In the genomic region with DNA sequence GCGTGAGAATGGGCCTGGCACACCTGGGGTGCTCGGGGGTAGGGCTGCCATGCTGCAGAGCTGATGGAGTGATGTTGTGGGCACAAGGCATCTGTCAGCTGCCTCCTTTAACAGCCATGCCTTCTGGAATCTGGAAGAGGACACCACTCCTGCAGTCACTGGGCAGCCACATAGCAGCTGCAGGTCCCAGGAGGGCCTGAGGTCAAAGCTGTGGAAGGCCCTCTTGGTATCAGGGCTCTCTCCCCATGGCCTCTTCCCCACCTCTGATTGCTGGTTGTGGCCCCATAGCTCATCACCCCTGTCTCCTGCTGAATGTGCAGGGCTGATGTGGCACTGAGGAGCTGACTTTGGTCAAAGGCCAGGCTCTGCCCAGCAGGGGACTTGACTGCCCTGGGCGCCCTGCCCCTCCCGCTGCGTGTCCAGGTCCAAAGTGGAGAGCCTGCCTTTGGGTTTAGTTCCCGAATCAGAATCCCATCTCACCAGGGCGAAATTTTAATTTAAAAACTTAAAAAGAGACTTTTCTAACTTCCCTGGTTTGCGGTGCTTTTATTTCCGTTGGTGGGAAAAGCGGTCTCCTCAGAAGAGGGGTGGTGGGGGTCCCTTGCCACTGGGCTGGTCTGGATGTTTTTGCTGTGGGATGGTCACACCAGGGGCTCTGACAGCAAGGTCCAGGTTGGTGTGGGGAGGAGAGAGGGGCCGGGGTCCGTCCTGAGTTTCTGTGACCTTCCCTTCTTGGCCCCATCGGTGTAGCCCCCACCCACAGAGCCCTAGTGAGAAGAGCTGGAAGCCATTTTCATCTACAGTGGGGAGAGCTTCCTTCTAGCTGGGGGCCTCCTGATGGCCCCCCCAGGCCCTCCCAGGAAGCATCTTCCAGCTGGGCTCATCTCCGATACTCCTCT, we compare ENCODE assay signal across 8 cellular contexts. TPM values are rescaled to one million over a fixed set of nuclear protein-coding genes. Genes with fewer than 3 reads are reported as not detected.
DNase-seq lines count a peak whose midpoint lies in the region; ATAC-seq, FAIRE-seq and TF ChIP-seq lines count a peak whose summit lies in the region.

No MANE protein-coding gene starts in this region.

- TF ChIP-seq EP300 in H1 (IDR thresholded peaks at IDR 0.05; ENCODE audit: borderline replicate concordance in 1 of 2, low read depth in 2 of 2, low read length in 2 of 2): no peak

- H3K18ac ChIP-seq in IMR-90 (ENCODE audit: low read depth, low read length): no peak overlapping the region
- H3K18ac ChIP-seq in H1 (ENCODE audit: extremely low read depth, low read length): no peak overlapping the region; the same call in 1 of the 2 replicates

- H3K9ac ChIP-seq in IMR-90 (ENCODE audit: low read depth, low read length) (no peak overlapping the region), H1 (replicated peaks in 1 of 4; ENCODE audit: extremely low read depth in 1 of 4, low read depth in 3 of 4, low read length in 3 of 4) (no peak overlapping the region)

- peak overlapping the region; percentile 96 for H3K27ac Mint-ChIP-seq in activated CD4-positive, alpha-beta T cell treated with anti-CD3 and anti-CD28 coated beads, Interleukin-2, amount 10 ng/mL, durations not matched to agents 24 days and 14 days

- peaks cover 11% of the 10 kb centered on the region for H3K4me1 ChIP-seq in IMR-90 (ENCODE audit: control insufficient read depth, insufficient read depth, low read length)
- H3K4me1 ChIP-seq in H1 (replicated peaks in 1 of 4; ENCODE audit: control insufficient read depth in 3 of 4, insufficient read depth in 4 of 4, low read length in 3 of 4): peaks cover 5 to 27% (median 20%) of the 10 kb centered on the region in 4 experiments
- peaks cover 40 to 87% of the 10 kb centered on the region in 2 donors for H3K4me1 ChIP-seq in left lung

- H3K36me3 ChIP-seq in IMR-90 (ENCODE audit: control insufficient read depth, insufficient read depth, low read length) (peaks cover 8% of the 10 kb centered on the region), H1 (ENCODE audit: control insufficient read depth in 2 of 4, insufficient read depth in 4 of 4, low read length in 3 of 4) (no peaks in the 10 kb centered on the region), left lung (peaks cover 0 to 21% of the 10 kb centered on the region in 2 donors)

- H3K9me3 ChIP-seq in IMR-90 (ENCODE audit: control insufficient read depth, insufficient read depth, low read length) (no peaks in the 10 kb centered on the region), H1 (ENCODE audit: insufficient read depth in 2 of 2, low read depth in 1 of 2, low read length in 1 of 2) (no peaks in the 10 kb centered on the region), left lung (no peaks in the 10 kb centered on the region)

- H2AK9ac ChIP-seq in IMR-90 (replicated peaks; ENCODE audit: low read depth, low read length, poor library complexity): no peak overlapping the region

- H2BK20ac ChIP-seq in IMR-90 (ENCODE audit: low read depth, low read length) (no peak overlapping the region), H1 (ENCODE audit: low read length) (no peak overlapping the region)

- H3K79me1 ChIP-seq in IMR-90 (ENCODE audit: low read depth in 1 of 2, low read length in 2 of 2) (peaks cover 32 to 58% of the 10 kb centered on the region in 2 experiments), H1 (ENCODE audit: low read depth, low read length) (peaks cover 2% of the 10 kb centered on the region; the same call in 1 of the 2 replicates)

- TF ChIP-seq CTCF in IMR-90 (conservative IDR thresholded peaks at IDR 0.05; ENCODE audit: low read depth, low read length): no peak
- TF ChIP-seq CTCF in H1 (IDR thresholded peaks at IDR 0.05; ENCODE audit: control extremely low read depth in 1 of 3, insufficient read depth in 1 of 3, low read depth in 1 of 3, low read length in 3 of 3): no peak
- TF ChIP-seq CTCF in left lung (IDR thresholded peaks at IDR 0.05): no peak

- H4K8ac ChIP-seq in IMR-90 (ENCODE audit: low read depth in 2 of 2, low read length in 2 of 2): no peak overlapping the region
- H4K8ac ChIP-seq in H1 (ENCODE audit: extremely low read depth, insufficient read depth, low read length): peak overlapping the region; percentile 81

- H3K4ac ChIP-seq in IMR-90 (ENCODE audit: low read depth, low read length): no peak overlapping the region
- no peak overlapping the region for H3K4ac ChIP-seq in H1 (replicated peaks; ENCODE audit: insufficient read length, low read depth, low read length)

- H2AFZ ChIP-seq in IMR-90 (replicated peaks; ENCODE audit: low read length, poor library complexity) (no peak overlapping the region), H1 (ENCODE audit: low read length) (no peak overlapping the region)

- in situ Hi-C loops in IMR-90 (cut with MboI; ENCODE audit: low sequenced_read_pairs): no loop called here

- peaks cover 48% of the 10 kb centered on the region for H3K4me1 Mint-ChIP-seq in activated CD4-positive, alpha-beta T cell treated with anti-CD3 and anti-CD28 coated beads, Interleukin-2, amount 10 ng/mL, durations not matched to agents 24 days and 14 days

- DNase-seq in activated CD4-positive, alpha-beta T cell treated with anti-CD3 and anti-CD28 coated beads, Interleukin-2, amount 10 ng/mL, durations not matched to agents 24 days and 14 days: peak; percentile 76
- DNase-seq in activated CD4-positive, alpha-beta T cell treated with anti-CD3 and anti-CD28 coated beads for 1 hour: no peak
- DNase-seq in IMR-90 (no peak), H1 (ENCODE audit: low read depth in 1 of 2, low spot score in 2 of 2) (no peak), left lung (no peak), cerebellum (ENCODE audit: low spot score) (no peak)
- peak; percentile 51 for DNase-seq in stimulated activated naive CD8-positive, alpha-beta T cell treated with anti-CD3 and anti-CD28 coated beads, Interleukin-15, Interleukin-2, amounts not matched to agents 100 U/mL and 50 U/mL, for 24 hours

- H3K36me3 Mint-ChIP-seq in activated CD4-positive, alpha-beta T cell treated with anti-CD3 and anti-CD28 coated beads, Interleukin-2, amount 10 ng/mL, durations not matched to agents 24 days and 14 days (ENCODE audit: low read depth): peaks cover 44% of the 10 kb centered on the region

- no peak overlapping the region for H3K4me3 ChIP-seq in IMR-90 (ENCODE audit: insufficient read depth, low read depth, low read length)
- H3K4me3 ChIP-seq in H1 (ENCODE audit: extremely low read depth in 1 of 4, insufficient read depth in 2 of 4, low read depth in 3 of 4, low read length in 4 of 4): no peak overlapping the region
- H3K4me3 ChIP-seq in left lung: peak overlapping the region in 1 of 2 donors; percentile 37

- H3K27me3 Mint-ChIP-seq in activated CD4-positive, alpha-beta T cell treated with anti-CD3 and anti-CD28 coated beads, Interleukin-2, amount 10 ng/mL, durations not matched to agents 24 days and 14 days: no peaks in the 10 kb centered on the region

- no peak for FAIRE-seq in H1 (lab: Jason Lieb, UNC)

- peak overlapping the region; percentile 83 for H3K4me3 Mint-ChIP-seq in activated CD4-positive, alpha-beta T cell treated with anti-CD3 and anti-CD28 coated beads, Interleukin-2, amount 10 ng/mL, durations not matched to agents 24 days and 14 days

- dilution Hi-C loops in IMR-90 (cut with HindIII; ENCODE audit: low sequenced_read_pairs, unreplicated experiment): no loop called here

- POLR2A ChIA-PET in IMR-90 (lab: Charles Lee; ENCODE audit: unreplicated experiment) (no interaction called here), H1 (lab: Charles Lee; ENCODE audit: partially characterized antibody) (interaction anchor here (0.9 to 3.1 kb wide), 5 partner anchors 9 to 261 kb away, joined by 3 to 12 read pairs (median 5); no protein-coding TSS in a partner anchor)

- H4K5ac ChIP-seq in IMR-90 (ENCODE audit: low read depth, low read length) (no peak overlapping the region), H1 (ENCODE audit: insufficient read length, low read depth, low read length) (no peak overlapping the region)

- BruUV-seq in IMR-90 (replicated peaks; lab: Mats Ljungman, UMichigan): no TSS peak

- H2BK15ac ChIP-seq in IMR-90 (ENCODE audit: low read depth, low read length) (no peak overlapping the region), H1 (ENCODE audit: low read length) (0 out of 2 replicates have a peak overlapping the region, but pooled peaks have one; percentile 31)

- H3K14ac ChIP-seq in IMR-90 (replicated peaks; ENCODE audit: low read depth, low read length) (no peak overlapping the region), H1 (ENCODE audit: insufficient read length) (no peak overlapping the region)

- H3K79me2 ChIP-seq in H1 (ENCODE audit: control insufficient read depth in 1 of 2, insufficient read depth in 2 of 2, low read length in 2 of 2): peaks cover 3 to 24% of the 10 kb centered on the region in 2 experiments; a peak in 3 of 4 replicates

- H4K91ac ChIP-seq in IMR-90 (ENCODE audit: insufficient read depth, low read depth, low read length) (no peak overlapping the region), H1 (replicated peaks; ENCODE audit: insufficient read length, low read length) (no peak overlapping the region)

- H3K27ac ChIP-seq in IMR-90 (ENCODE audit: insufficient read depth, low read length) (no peak overlapping the region), H1 (ENCODE audit: low read depth, low read length) (peak overlapping the region; percentile 43; the same call in 1 of the 2 replicates), left lung (peak overlapping the region in 1 of 2 donors; percentile 78)

- TF ChIP-seq POLR2A in IMR-90 (IDR thresholded peaks at IDR 0.05; ENCODE audit: low read depth, low read length) (peak; percentile 10), H1 (IDR thresholded peaks at IDR 0.05; ENCODE audit: control extremely low read depth in 1 of 2, low read depth in 2 of 2, low read length in 2 of 2) (no peak)

- TF ChIP-seq RAD21 in IMR-90 (IDR thresholded peaks at IDR 0.05; ENCODE audit: low read length): no peak
- TF ChIP-seq RAD21 in H1 (IDR thresholded peaks at IDR 0.05 in 1 of 2, conservative IDR thresholded peaks at IDR 0.05 in 1 of 2; ENCODE audit: low read depth in 2 of 2, low read length in 2 of 2): no peak

- H2BK5ac ChIP-seq in IMR-90 (ENCODE audit: low read depth, low read length, poor library complexity, severe bottlenecking) (no peak overlapping the region), H1 (ENCODE audit: low read depth, low read length) (peak overlapping the region; percentile 60; the same call in 1 of the 2 replicates)

- WGBS in IMR-90 (ENCODE audit: extremely low coverage in 2 of 2, insufficient read length in 1 of 2), 2 experiments: 100% methylated on average over 1 of the region's 14 CpGs; no CpG with 5 or more reads in 1 of the 2 experiments
- 79% methylated on average over 11 of the region's 14 CpGs; no CpG with 5 or more reads in 1 of the 2 experiments for WGBS in H1 (ENCODE audit: extremely low coverage in 1 of 2, insufficient coverage in 1 of 2, insufficient read length in 1 of 2, insufficient replicate concordance in 2 of 2, low coverage in 1 of 2, low lambda C conversion rate in 2 of 2, missing lambda C conversion rate in 1 of 2), 2 experiments

- H3K4me2 ChIP-seq in IMR-90 (ENCODE audit: low read depth, low read length) (no peak overlapping the region), H1 (ENCODE audit: insufficient read depth in 1 of 2, low read depth in 2 of 2, low read length in 2 of 2) (no peak overlapping the region)

- H3K23me2 ChIP-seq in H1 (ENCODE audit: low read depth, low read length): no peaks in the 10 kb centered on the region

- peaks cover 5% of the 10 kb centered on the region; the same call in 1 of the 2 replicates for H3K9me1 ChIP-seq in IMR-90 (ENCODE audit: insufficient read depth, low read length)

- H2BK120ac ChIP-seq in IMR-90 (ENCODE audit: low read depth, low read length) (no peak overlapping the region), H1 (replicated peaks; ENCODE audit: low read depth, low read length) (no peak overlapping the region)

- no peaks in the 10 kb centered on the region for H3K9me3 Mint-ChIP-seq in activated CD4-positive, alpha-beta T cell treated with anti-CD3 and anti-CD28 coated beads, Interleukin-2, amount 10 ng/mL, durations not matched to agents 24 days and 14 days

- H3K56ac ChIP-seq in IMR-90 (ENCODE audit: extremely low read depth, insufficient read depth, low read length): no peak overlapping the region
- H3K56ac ChIP-seq in H1 (replicated peaks; ENCODE audit: insufficient read length, low read depth, low read length): no peak overlapping the region

- H3K27me3 ChIP-seq in IMR-90 (ENCODE audit: control insufficient read depth, insufficient read depth, low read length): no peaks in the 10 kb centered on the region
- H3K27me3 ChIP-seq in H1 (replicated peaks in 1 of 4; ENCODE audit: control insufficient read depth in 3 of 4, extremely low read depth in 1 of 4, insufficient read depth in 3 of 4, low read length in 3 of 4): no peaks in the 10 kb centered on the region
- H3K27me3 ChIP-seq in left lung: no peaks in the 10 kb centered on the region

- no peak overlapping the region for H2BK12ac ChIP-seq in H1 (ENCODE audit: low read depth, low read length)

- H3K23ac ChIP-seq in IMR-90 (ENCODE audit: low read depth, low read length) (no peak overlapping the region), H1 (ENCODE audit: insufficient read length) (no peak overlapping the region)

- H4K20me1 ChIP-seq in IMR-90 (ENCODE audit: insufficient read depth, low read length) (no peaks in the 10 kb centered on the region; the same call in 1 of the 2 replicates), H1 (replicated peaks in 1 of 2; ENCODE audit: control insufficient read depth in 1 of 2, insufficient read depth in 2 of 2, low read length in 2 of 2) (no peaks in the 10 kb centered on the region)

- H2AK5ac ChIP-seq in IMR-90 (ENCODE audit: low read depth, low read length) (no peak overlapping the region), H1 (ENCODE audit: low read depth, low read length) (0 out of 2 replicates have a peak overlapping the region, but pooled peaks have one; percentile 24)

- CTCF ChIA-PET in IMR-90 (lab: Yijun Ruan, JAX): interaction anchor here (1.7 kb wide), 1 partner anchor 9 kb away, joined by 6 read pairs; no protein-coding TSS in a partner anchor
- CTCF ChIA-PET in H1 (lab: Charles Lee; ENCODE audit: partially characterized antibody): interaction anchor here (0.7 to 6.2 kb wide), 9 partner anchors 8 to 257 kb away, joined by 3 to 63 read pairs (median 3); partner anchors contain the start of gene RNF157

- ATAC-seq in IMR-90 (ENCODE audit: low read depth): no peak
- ATAC-seq in stimulated activated naive CD8-positive, alpha-beta T cell treated with anti-CD3 and anti-CD28 coated beads, Interleukin-15, Interleukin-2, amounts not matched to agents 100 U/mL and 50 U/mL, for 24 hours: no peak
- ATAC-seq in left lung: no peak
- no peak for ATAC-seq in GM18907 (IDR thresholded peaks at IDR 0.05; ENCODE audit: unreplicated experiment)

- intact Hi-C loops in activated CD4-positive, alpha-beta T cell treated with anti-CD3 and anti-CD28 coated beads, Interleukin-2, amount 10 ng/mL, durations not matched to agents 24 days and 14 days (cut with micrococcal nuclease): loop anchor here (5.0 kb wide), 1 partner anchor 199 kb away; the partner anchor contains the start of genes GALR2 and SRP68
- intact Hi-C loops in IMR-90 (cut with micrococcal nuclease): no loop called here
- intact Hi-C loops in left lung (cut with DNase I): no loop called here

RNA-seq across cellular contexts. Expression of gene UBALD2, which starts 5.9 kb away (rescaled TPM):
- total RNA-seq in activated CD4-positive, alpha-beta T cell treated with anti-CD3 and anti-CD28 coated beads, Interleukin-2, amount 10 ng/mL, durations not matched to agents 24 days and 14 days: 184 and 189 TPM in 2 replicates
- 0.90 and 1.4 TPM in 2 replicates for total RNA-seq in IMR-90 (2012; rRNA removed)
- 12.1 and 19.9 TPM in 2 replicates for polyA plus RNA-seq in IMR-90 (2012; rRNA removed)
- polyA plus RNA-seq in IMR-90 (2012; cell fraction: cytosol; rRNA removed): 11.6 and 33.1 TPM in 2 replicates
- polyA plus RNA-seq in IMR-90 (2012; cell fraction: nucleus; rRNA removed; ENCODE audit: low replicate concordance): 14.2 and 21.7 TPM in 2 replicates
- 22.6 and 25.6 TPM in 2 replicates for total RNA-seq in H1 (2021; fragmentation: NEBNext Ultra II Directional; extraction: Animal tissue kit (Norgen Biotek cat#: 25700))
- polyA plus RNA-seq in H1 (2011; rRNA removed): 17.8 and 26.8 TPM in 2 replicates
- polyA plus RNA-seq in H1 (2011; cell fraction: cytosol; rRNA removed): 11.6 TPM
- polyA plus RNA-seq in H1 (2011; cell fraction: nucleus; rRNA removed): 20.6 TPM
- polyA plus RNA-seq in H1 (2012, experiment 1 of 2): 6.2 to 22.1 TPM (median 14.0 TPM) in 4 replicates
- 27.4 TPM for polyA plus RNA-seq in H1 (2012, experiment 2 of 2)
- 22.2 TPM for polyA plus RNA-seq in H1 (2013, experiment 1 of 2)
- polyA plus RNA-seq in H1 (2013, experiment 2 of 2): 20.6 TPM
- polyA minus RNA-seq in H1 (2011; rRNA and poly(A)+ RNA removed): 4.8 and 7.9 TPM in 2 replicates
- 26.6 TPM for polyA minus RNA-seq in H1 (2011; cell fraction: cytosol; rRNA and poly(A)+ RNA removed)
- polyA minus RNA-seq in H1 (2011; cell fraction: nucleus; rRNA and poly(A)+ RNA removed): 13.2 TPM
- 10 to 100 TPM; 45.7 to 52.7 TPM for total RNA-seq in left lung
- 5.4 TPM for total RNA-seq in cerebellum

RNA-seq across cellular contexts. Expression of gene RNF157, which starts 30.7 kb away (rescaled TPM):
- 35.0 and 42.4 TPM in 2 replicates for total RNA-seq in activated CD4-positive, alpha-beta T cell treated with anti-CD3 and anti-CD28 coated beads, Interleukin-2, amount 10 ng/mL, durations not matched to agents 24 days and 14 days
- total RNA-seq in IMR-90 (2012; rRNA removed) (0.54 and 0.83 TPM in 2 replicates), left lung (1 to 10 TPM in 1 of 2 donors, under 1 TPM in 1; 0.79 to 1.4 TPM), cerebellum (33.8 TPM)
- polyA plus RNA-seq in IMR-90 (2012; rRNA removed) (1.1 and 1.3 TPM in 2 replicates), H1 (2011; rRNA removed) (16.7 and 20.2 TPM in 2 replicates)
- polyA plus RNA-seq in IMR-90 (2012; cell fraction: cytosol; rRNA removed): 0.56 and 0.93 TPM in 2 replicates
- 0.74 and 1.1 TPM in 2 replicates for polyA plus RNA-seq in IMR-90 (2012; cell fraction: nucleus; rRNA removed; ENCODE audit: low replicate concordance)
- 13.4 and 14.9 TPM in 2 replicates for total RNA-seq in H1 (2021; fragmentation: NEBNext Ultra II Directional; extraction: Animal tissue kit (Norgen Biotek cat#: 25700))
- polyA plus RNA-seq in H1 (2011; cell fraction: cytosol; rRNA removed): 15.2 TPM
- polyA plus RNA-seq in H1 (2011; cell fraction: nucleus; rRNA removed): 17.4 TPM
- 13.0 to 30.8 TPM (median 18.2 TPM) in 4 replicates for polyA plus RNA-seq in H1 (2012, experiment 1 of 2)
- 10.9 TPM for polyA plus RNA-seq in H1 (2012, experiment 2 of 2)
- polyA plus RNA-seq in H1 (2013, experiment 1 of 2): 9.3 TPM
- polyA plus RNA-seq in H1 (2013, experiment 2 of 2): 9.7 TPM
- polyA minus RNA-seq in H1 (2011; rRNA and poly(A)+ RNA removed): 27.8 and 31.8 TPM in 2 replicates
- 16.3 TPM for polyA minus RNA-seq in H1 (2011; cell fraction: cytosol; rRNA and poly(A)+ RNA removed)
- 15.9 TPM for polyA minus RNA-seq in H1 (2011; cell fraction: nucleus; rRNA and poly(A)+ RNA removed)

RNA-seq across cellular contexts. Expression of gene QRICH2, which starts 37.1 kb away (rescaled TPM):
- total RNA-seq in activated CD4-positive, alpha-beta T cell treated with anti-CD3 and anti-CD28 coated beads, Interleukin-2, amount 10 ng/mL, durations not matched to agents 24 days and 14 days: 2.2 and 2.5 TPM in 2 replicates
- total RNA-seq in IMR-90 (2012; rRNA removed) (3.9 and 4.8 TPM in 2 replicates), left lung (1 to 10 TPM; 2.8 to 3.3 TPM), cerebellum (15.9 TPM)
- polyA plus RNA-seq in IMR-90 (2012; rRNA removed) (4.3 and 4.7 TPM in 2 replicates), H1 (2011; rRNA removed) (3.8 and 4.9 TPM in 2 replicates)
- 1.5 and 2.8 TPM in 2 replicates for polyA plus RNA-seq in IMR-90 (2012; cell fraction: cytosol; rRNA removed)
- 30.2 and 57.3 TPM in 2 replicates for polyA plus RNA-seq in IMR-90 (2012; cell fraction: nucleus; rRNA removed; ENCODE audit: low replicate concordance)
- 2.8 and 3.2 TPM in 2 replicates for total RNA-seq in H1 (2021; fragmentation: NEBNext Ultra II Directional; extraction: Animal tissue kit (Norgen Biotek cat#: 25700))
- polyA plus RNA-seq in H1 (2011; cell fraction: cytosol; rRNA removed): 4.8 TPM
- 18.4 TPM for polyA plus RNA-seq in H1 (2011; cell fraction: nucleus; rRNA removed)
- polyA plus RNA-seq in H1 (2012, experiment 1 of 2): 2.8 to 4.6 TPM (median 3.9 TPM) in 4 replicates
- 0.89 TPM for polyA plus RNA-seq in H1 (2012, experiment 2 of 2)
- 1.4 TPM for polyA plus RNA-seq in H1 (2013, experiment 1 of 2)
- 1.0 TPM for polyA plus RNA-seq in H1 (2013, experiment 2 of 2)
- polyA minus RNA-seq in H1 (2011; rRNA and poly(A)+ RNA removed): 10.8 and 11.1 TPM in 2 replicates
- 2.0 TPM for polyA minus RNA-seq in H1 (2011; cell fraction: cytosol; rRNA and poly(A)+ RNA removed)
- 5.4 TPM for polyA minus RNA-seq in H1 (2011; cell fraction: nucleus; rRNA and poly(A)+ RNA removed)

Comparison
In these comparisons a context has a peak if more than half of its experiments do, and no peak if none do; other contexts are left out.
1. DNase-seq: peak in activated CD4-positive, alpha-beta T cell treated with anti-CD3 and anti-CD28 coated beads, Interleukin-2, amount 10 ng/mL, durations not matched to agents 24 days and 14 days (single experiment) and stimulated activated naive CD8-positive, alpha-beta T cell treated with anti-CD3 and anti-CD28 coated beads, Interleukin-15, Interleukin-2, amounts not matched to agents 100 U/mL and 50 U/mL, for 24 hours (single experiment); none in activated CD4-positive, alpha-beta T cell treated with anti-CD3 and anti-CD28 coated beads for 1 hour (single experiment), IMR-90 (single experiment), H1 (0 of 2), left lung (0 of 2) and cerebellum (single experiment).